14 cellular contexts compared by ENCODE assay signal in the genomic region with DNA sequence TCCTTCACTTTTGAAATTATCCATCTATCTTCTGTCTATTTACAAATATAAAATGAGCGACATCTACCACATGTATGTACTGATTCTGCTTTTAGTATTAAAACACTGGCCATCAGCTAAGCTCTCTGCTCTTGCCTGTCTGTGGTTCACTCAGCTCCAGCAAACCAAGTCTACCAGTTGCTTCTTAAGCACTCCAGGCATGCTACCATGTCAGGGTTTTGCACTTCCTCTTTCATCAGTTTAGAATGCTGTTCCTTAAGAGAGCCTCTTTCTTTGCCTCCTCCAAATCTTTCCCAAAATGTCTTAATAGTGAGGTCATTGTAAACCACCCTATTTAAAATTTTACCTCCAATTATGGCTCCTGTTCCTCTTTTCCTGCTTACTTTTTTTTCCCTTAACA. TPM values are rescaled to one million over a fixed set of nuclear protein-coding genes. Genes with fewer than 3 reads are reported as not detected.
DNase-seq lines count a peak whose midpoint lies in the region; ATAC-seq, FAIRE-seq and TF ChIP-seq lines count a peak whose summit lies in the region.
"Had no signal": no experiment of that assay in that cellular context is flagged by ENCODE, and none has a peak within 500 bp of the region (broad histone marks: within the 10 kb centered on the region; RNA-seq: fewer than 3 reads in every experiment).

No MANE protein-coding gene starts in this region.

- POLR2A ChIA-PET in HepG2 (lab: Yijun Ruan, JAX), result no interaction called here

- DNase-seq in HepG2 (ENCODE audit: low spot score), result no peak
- no peak for DNase-seq in right lobe of liver
- peak; percentile 1 for DNase-seq in KBM-7
- no peak for DNase-seq in stimulated activated naive B cell treated with anti-CD40 and anti-IgM and Interleukin-4, amounts not matched to agents 10 μg/mL and 1 μg/mL and 100 μg/mL, for 72 hours
- DNase-seq in Ammon's horn (ENCODE audit: low spot score), result no peak
- no peak for DNase-seq in NCI-H345 treated with DMSO at 0.1 percent for 48 hours (lab: John Stamatoyannopoulos, UW; ENCODE audit: unreplicated experiment)
- DNase-seq in small intestine, result no peak
- DNase-seq: activated T-cell treated with anti-CD3 and anti-CD28 coated beads, Interleukin-2, amount 50 U/mL, for 4 hours; brain microvascular endothelial cell; erythroblast; naive thymus-derived CD4-positive, alpha-beta T cell; NCI-H2029 treated with DMSO at 0.1 percent for 48 hours had no signal

- TF ChIP-seq POLR2A in HepG2 (IDR thresholded peaks at IDR 0.05; ENCODE audit: insufficient read depth in 1 of 2, low read depth in 2 of 2, low read length in 2 of 2), result no peak
- no peak for TF ChIP-seq POLR2A in right lobe of liver (IDR thresholded peaks at IDR 0.05)

- ATAC-seq in HepG2, result no peak
- ATAC-seq in right lobe of liver, result no peak
- peak; percentile 75 for ATAC-seq in HG02798 (IDR thresholded peaks at IDR 0.05; ENCODE audit: poor library complexity, unreplicated experiment)
- ATAC-seq in stimulated activated naive B cell treated with anti-CD40 and anti-IgM and Interleukin-4, amounts not matched to agents 10 μg/mL and 1 μg/mL and 100 μg/mL, for 72 hours (replicated peaks), result peak; percentile 76 to 85
- ATAC-seq: activated T-cell treated with anti-CD3 and anti-CD28 coated beads, Interleukin-2, amount 50 U/mL, for 4 hours; naive thymus-derived CD4-positive, alpha-beta T cell had no signal

- CTCF ChIA-PET in HepG2 (lab: Yijun Ruan, JAX; ENCODE audit: low intra/inter-chr PET ratio, low total read pairs), result no interaction called here

- no TSS peak for BruUV-seq in HepG2 (replicated peaks; lab: Mats Ljungman, UMichigan)

- peaks cover 0 to 4% of the 10 kb centered on the region in 2 donors for H3K9me3 Mint-ChIP-seq in stimulated activated naive B cell treated with anti-CD40 and anti-IgM and Interleukin-4, amounts not matched to agents 10 μg/mL and 1 μg/mL and 100 μg/mL, for 72 hours
- H3K9me3 Mint-ChIP-seq: activated T-cell treated with anti-CD3 and anti-CD28 coated beads, Interleukin-2, amount 50 U/mL, for 4 hours had no signal

- H3K27me3 Mint-ChIP-seq in stimulated activated naive B cell treated with anti-CD40 and anti-IgM and Interleukin-4, amounts not matched to agents 10 μg/mL and 1 μg/mL and 100 μg/mL, for 72 hours, result no peaks in the 10 kb centered on the region

- H3K4me3 Mint-ChIP-seq in stimulated activated naive B cell treated with anti-CD40 and anti-IgM and Interleukin-4, amounts not matched to agents 10 μg/mL and 1 μg/mL and 100 μg/mL, for 72 hours, result no peak overlapping the region
- H3K4me3 Mint-ChIP-seq: activated T-cell treated with anti-CD3 and anti-CD28 coated beads, Interleukin-2, amount 50 U/mL, for 4 hours; naive thymus-derived CD4-positive, alpha-beta T cell had no signal

- H3K4me3 ChIP-seq in HepG2 (replicated peaks in 1 of 3; ENCODE audit: insufficient read depth in 1 of 3, low read depth in 2 of 3, low read length in 3 of 3) (no peak overlapping the region), right lobe of liver (no peak overlapping the region), small intestine (ENCODE audit: low read depth in 1 of 2, low read length in 2 of 2) (no peak overlapping the region)

- FAIRE-seq in HepG2 (lab: Jason Lieb, UNC) (no peak), small intestine (lab: Jason Lieb, UNC) (no peak)

- H3K9me3 ChIP-seq in HepG2 (ENCODE audit: low read length) (no peaks in the 10 kb centered on the region), right lobe of liver (no peaks in the 10 kb centered on the region), small intestine (ENCODE audit: control insufficient read depth, low read depth) (no peaks in the 10 kb centered on the region)

- H3K4me1 ChIP-seq in HepG2 (ENCODE audit: insufficient read depth, low read length) (no peaks in the 10 kb centered on the region), right lobe of liver (no peaks in the 10 kb centered on the region), small intestine (ENCODE audit: control insufficient read depth in 2 of 2, insufficient read depth in 1 of 2, low read depth in 1 of 2, low read length in 1 of 2) (no peaks in the 10 kb centered on the region)

- peaks cover 21 to 40% of the 10 kb centered on the region in 2 donors for H3K4me1 Mint-ChIP-seq in stimulated activated naive B cell treated with anti-CD40 and anti-IgM and Interleukin-4, amounts not matched to agents 10 μg/mL and 1 μg/mL and 100 μg/mL, for 72 hours

- H3K27me3 ChIP-seq in HepG2 (ENCODE audit: control insufficient read depth in 1 of 2, insufficient read depth in 2 of 2, low read length in 2 of 2) (no peaks in the 10 kb centered on the region), right lobe of liver (no peaks in the 10 kb centered on the region), small intestine (ENCODE audit: control insufficient read depth in 2 of 2, insufficient read depth in 2 of 2, low read length in 2 of 2) (no peaks in the 10 kb centered on the region)
- H3K27me3 ChIP-seq: brain microvascular endothelial cell had no signal

- TF ChIP-seq RAD21 in HepG2 (CRISPR knock-in tag; IDR thresholded peaks at IDR 0.05), result no peak

- H2AFZ ChIP-seq in HepG2 (ENCODE audit: low read length), result no peak overlapping the region

- peaks cover 10 to 25% of the 10 kb centered on the region in 2 donors for H3K36me3 Mint-ChIP-seq in stimulated activated naive B cell treated with anti-CD40 and anti-IgM and Interleukin-4, amounts not matched to agents 10 μg/mL and 1 μg/mL and 100 μg/mL, for 72 hours
- H3K36me3 Mint-ChIP-seq: naive thymus-derived CD4-positive, alpha-beta T cell had no signal

- WGBS in HepG2 (ENCODE audit: low lambda C conversion rate), result 42% methylated on average over 1 of the region's 1 CpG
- 82% methylated on average over 1 of the region's 1 CpG for WGBS in right lobe of liver (ENCODE audit: insufficient coverage, low coverage, low lambda C conversion rate, missing lambda C conversion rate)
- 77 to 89% (median 80%) methylated on average over 1 of the region's 1 CpG for WGBS in small intestine, 3 donors

- in situ Hi-C loops in HepG2 (cut with HindIII; ENCODE audit: extremely low pct_ligation_motif_present, low pct_unique_long_range_greater_than_20kb), result no loop called here
- in situ Hi-C loops in KBM-7 (cut with MboI; ENCODE audit: low pct_unique_long_range_greater_than_20kb, low sequenced_read_pairs), result no loop called here

- no peak for TF ChIP-seq EP300 in HepG2 (IDR thresholded peaks at IDR 0.05; ENCODE audit: low read depth in 2 of 2, low read length in 2 of 2)
- no peak for TF ChIP-seq EP300 in HepG2 (CRISPR knock-in tag; IDR thresholded peaks at IDR 0.05; ENCODE audit: borderline replicate concordance)

- TF ChIP-seq CTCF in HepG2 (CRISPR knock-in tag; IDR thresholded peaks at IDR 0.05), result no peak
- no peak for TF ChIP-seq CTCF in right lobe of liver (IDR thresholded peaks at IDR 0.05)

- no peak overlapping the region for H3K4me2 ChIP-seq in HepG2 (ENCODE audit: low read depth, low read length)

- intact Hi-C loops in HepG2 (cut with micrococcal nuclease; ENCODE audit: unreplicated experiment), result no loop called here
- intact Hi-C loops in right lobe of liver (cut with DNase I), result no loop called here

- H3K79me2 ChIP-seq in HepG2 (ENCODE audit: insufficient read depth, low read length), result no peaks in the 10 kb centered on the region

- peak overlapping the region; percentile 33 for H3K27ac Mint-ChIP-seq in stimulated activated naive B cell treated with anti-CD40 and anti-IgM and Interleukin-4, amounts not matched to agents 10 μg/mL and 1 μg/mL and 100 μg/mL, for 72 hours

- H4K20me1 ChIP-seq in HepG2 (ENCODE audit: insufficient read depth, low read length), result no peaks in the 10 kb centered on the region

- H3K36me3 ChIP-seq in HepG2 (replicated peaks in 1 of 2; ENCODE audit: control insufficient read depth in 1 of 2, insufficient read depth in 2 of 2, low read length in 2 of 2), result no peaks in the 10 kb centered on the region
- no peaks in the 10 kb centered on the region for H3K36me3 ChIP-seq in right lobe of liver
- no peaks in the 10 kb centered on the region for H3K36me3 ChIP-seq in small intestine (ENCODE audit: control insufficient read depth in 2 of 2, insufficient read depth in 2 of 2, low read length in 2 of 2)
- H3K36me3 ChIP-seq: brain microvascular endothelial cell had no signal

- H3K27ac ChIP-seq in HepG2 (ENCODE audit: extremely low read length, insufficient read depth, low read length) (no peak overlapping the region), right lobe of liver (no peak overlapping the region), small intestine (ENCODE audit: low read depth in 1 of 2, low read length in 1 of 2) (no peak overlapping the region)
- H3K27ac ChIP-seq: brain microvascular endothelial cell, VCaP had no signal

- no peak overlapping the region for H3K9ac ChIP-seq in HepG2 (ENCODE audit: insufficient read depth, low read depth, low read length)

RNA-seq across cellular contexts. Expression of a gene that starts 59.5 kb away (rescaled TPM):
- total RNA-seq in HepG2 (2016; rRNA removed; fragmentation: Illumina TruSeq; extraction: Trizol) (not detected in 2 replicates), right lobe of liver (under 1 TPM in 3 of 6 experiments, not detected in 3; 0.02 to 0.17 (median 0.06) TPM)
- not detected in 2 replicates for total RNA-seq in HepG2 (2016; cell fraction: cytosol; rRNA removed; fragmentation: Illumina TruSeq; extraction: Trizol; ENCODE audit: low read depth)
- not detected in 2 replicates for total RNA-seq in HepG2 (2016; cell fraction: insoluble cytoplasmic fraction; rRNA removed; fragmentation: Illumina TruSeq; extraction: Trizol)
- not detected in 2 replicates for total RNA-seq in HepG2 (2016; cell fraction: membrane; rRNA removed; fragmentation: Illumina TruSeq; extraction: Trizol)
- not detected in 2 replicates for total RNA-seq in HepG2 (2016; cell fraction: nucleus; rRNA removed; fragmentation: Illumina TruSeq; extraction: Trizol)
- polyA plus RNA-seq in HepG2 (2011; rRNA removed) (0.03 TPM in 1 of 2 replicates, not detected in the other), small intestine (under 1 TPM in 2 of 3 donors, not detected in 1; 0.27 to 0.60 TPM)
- polyA plus RNA-seq in HepG2 (2011; cell fraction: cytosol; rRNA removed), result not detected in 2 replicates
- polyA plus RNA-seq in HepG2 (2011; cell fraction: nucleus; rRNA removed), result not detected in 2 replicates
- 0.08 and 0.11 TPM in 2 replicates for polyA plus RNA-seq in HepG2 (2012)
- polyA plus RNA-seq in HepG2 (2016; cell fraction: cytosol; fragmentation: Illumina TruSeq; extraction: Trizol; ENCODE audit: low read depth), result not detected in 2 replicates
- not detected in 2 replicates for polyA plus RNA-seq in HepG2 (2016; cell fraction: insoluble cytoplasmic fraction; fragmentation: Illumina TruSeq; extraction: Trizol; ENCODE audit: low read depth)
- polyA plus RNA-seq in HepG2 (2016; cell fraction: membrane; fragmentation: Illumina TruSeq; extraction: Trizol; ENCODE audit: low read depth), result not detected in 2 replicates
- not detected in 2 replicates for polyA plus RNA-seq in HepG2 (2016; cell fraction: nucleus; fragmentation: Illumina TruSeq; extraction: Trizol; ENCODE audit: insufficient read depth, low read depth)
- not detected in 2 replicates for polyA minus RNA-seq in HepG2 (2011; rRNA and poly(A)+ RNA removed; ENCODE audit: low replicate concordance)
- polyA minus RNA-seq in HepG2 (2011; cell fraction: cytosol; rRNA and poly(A)+ RNA removed), result not detected in 2 replicates
- under 0.01 TPM in 1 of 2 replicates, not detected in the other for polyA minus RNA-seq in HepG2 (2011; cell fraction: nucleus; rRNA and poly(A)+ RNA removed)
- total RNA-seq: activated T-cell treated with anti-CD3 and anti-CD28 coated beads, Interleukin-2, amount 50 U/mL, for 4 hours had no signal
- polyA plus RNA-seq: naive thymus-derived CD4-positive, alpha-beta T cell had no signal

Comparison
In these comparisons a context has a peak if more than half of its experiments do, and no peak if none do; other contexts are left out.
1. ATAC-seq: peak in HG02798 (single experiment) and stimulated activated naive B cell treated with anti-CD40 and anti-IgM and Interleukin-4, amounts not matched to agents 10 μg/mL and 1 μg/mL and 100 μg/mL, for 72 hours (2 of 2); none in HepG2 (single experiment) and right lobe of liver (0 of 4).